20 cellular contexts compared by ENCODE assay signal in the genomic region with DNA sequence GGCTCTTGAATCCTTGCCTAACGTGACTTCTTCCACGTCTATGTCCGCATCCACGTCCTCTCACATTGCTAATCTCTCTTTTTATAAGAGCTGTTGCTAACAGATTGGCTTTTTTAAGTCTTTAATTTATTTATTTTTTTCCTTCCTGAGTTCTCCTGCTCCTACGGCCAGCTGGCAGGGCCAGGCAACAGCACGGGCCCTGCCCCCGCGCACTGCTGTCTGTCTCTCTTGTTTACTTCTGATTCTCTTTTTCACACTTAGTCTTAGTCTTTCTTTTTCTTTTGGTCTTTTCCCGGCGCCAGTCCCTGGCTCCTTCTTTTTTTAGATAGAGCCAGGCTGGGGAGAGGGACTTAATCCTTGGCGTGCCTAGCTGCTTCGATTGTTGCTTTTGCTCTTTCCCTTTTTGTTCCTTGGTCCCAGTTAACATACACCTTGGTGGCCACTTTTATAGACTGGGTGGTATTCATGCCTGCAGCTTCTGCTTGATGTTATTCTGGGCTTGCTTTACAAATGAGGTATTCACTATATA. TPM values are rescaled to one million over a fixed set of nuclear protein-coding genes. Genes with fewer than 3 reads are reported as not detected.
DNase-seq lines count a peak whose midpoint lies in the region; ATAC-seq and TF ChIP-seq lines count a peak whose summit lies in the region.
"Had no signal": no experiment of that assay in that cellular context is flagged by ENCODE, and none has a peak within 500 bp of the region (broad histone marks: within the 10 kb centered on the region; RNA-seq: fewer than 3 reads in every experiment).

No MANE protein-coding gene starts in this region.

- H3K9ac ChIP-seq in H9 (ENCODE audit: extremely low read depth, insufficient read length, low read length) = no peak overlapping the region
- peak overlapping the region; percentile 22 to 55 for H3K9ac ChIP-seq in stomach smooth muscle (ENCODE audit: low read length in 2 of 2)

- no peak for TF ChIP-seq EP300 in tibial nerve (IDR thresholded peaks at IDR 0.05)

- no peak overlapping the region for H2BK12ac ChIP-seq in H9 (ENCODE audit: insufficient read length, low read depth, low read length)

- H3K79me2 ChIP-seq in H9 (ENCODE audit: insufficient read depth, low read length) (no peaks in the 10 kb centered on the region), hepatocyte (no peaks in the 10 kb centered on the region)

- peaks cover 5 to 10% of the 10 kb centered on the region in 2 experiments for H3K4me1 Mint-ChIP-seq in H9
- H3K4me1 Mint-ChIP-seq in activated T-helper 17 cell treated with anti-CD3 and anti-CD28 coated beads, Interleukin-2, amount 50 U/mL, for 72 hours = peaks cover 21% of the 10 kb centered on the region
- H3K4me1 Mint-ChIP-seq in activated CD8-positive, alpha-beta memory T cell treated with anti-CD3 and anti-CD28 coated beads, Interleukin-2, amount 10 ng/mL, durations not matched to agents 7 days and 5 days = peaks cover 22% of the 10 kb centered on the region

- no peak overlapping the region for H2AK5ac ChIP-seq in H9 (ENCODE audit: insufficient read length, low read length)

- H2BK15ac ChIP-seq in H9 (ENCODE audit: low read depth, low read length) = no peak overlapping the region

- no peak overlapping the region for H3K4ac ChIP-seq in H9 (ENCODE audit: low read depth, low read length)

- peaks cover 25 to 40% (median 36%) of the 10 kb centered on the region in 3 experiments for H3K36me3 Mint-ChIP-seq in H9 (ENCODE audit: insufficient read depth in 1 of 3, low read depth in 3 of 3)
- no peaks in the 10 kb centered on the region for H3K36me3 Mint-ChIP-seq in activated T-helper 17 cell treated with anti-CD3 and anti-CD28 coated beads, Interleukin-2, amount 50 U/mL, for 72 hours (ENCODE audit: low read depth)
- peaks cover 4% of the 10 kb centered on the region for H3K36me3 Mint-ChIP-seq in activated CD8-positive, alpha-beta memory T cell treated with anti-CD3 and anti-CD28 coated beads, Interleukin-2, amount 10 ng/mL, durations not matched to agents 7 days and 5 days

- H4K91ac ChIP-seq in H9 (ENCODE audit: insufficient read length, low read depth, low read length) = no peak overlapping the region

- no peak overlapping the region for H3T11ph ChIP-seq in H9 (ENCODE audit: low read length)

- H3K9me2 ChIP-seq in hepatocyte (replicated peaks; ENCODE audit: insufficient read depth) = no peaks in the 10 kb centered on the region

- H3K79me1 ChIP-seq in H9 (ENCODE audit: insufficient read depth, low read depth, low read length, poor library complexity, severe bottlenecking) = no peaks in the 10 kb centered on the region

- no peak for DNase-seq in H9
- no peak for DNase-seq in hepatocyte (ENCODE audit: low spot score)
- DNase-seq in activated CD8-positive, alpha-beta memory T cell treated with anti-CD3 and anti-CD28 coated beads, Interleukin-2, amount 10 ng/mL, durations not matched to agents 7 days and 5 days = no peak
- no peak for DNase-seq in tibial nerve (ENCODE audit: low spot score in 2 of 2)
- DNase-seq: activated CD4-positive, alpha-beta T cell treated with anti-CD3 and anti-CD28 coated beads for 1 hour; activated naive CD4-positive, alpha-beta T cell treated with anti-CD3 and anti-CD28 coated beads, Interleukin-2, amount 50 U/mL, for 16 hours; activated T-cell treated with anti-CD3 and anti-CD28 coated beads, Interleukin-2, amount 50 U/mL, for 48 hours; aorta; Calu3; heart left ventricle; mucosa of descending colon; NCI-H1105 treated with DMSO at 0.1 percent for 48 hours; NCI-H2081 treated with DMSO at 0.1 percent for 48 hours; NCI-H510A treated with DMSO at 0.1 percent for 48 hours had no signal

- no CpG with 5 or more reads among the region's 12 CpGs for WGBS in H9 (ENCODE audit: extremely low coverage, insufficient read length, low lambda C conversion rate)
- 66% methylated on average over 12 of the region's 12 CpGs for WGBS in hepatocyte (ENCODE audit: low lambda C conversion rate, missing lambda C conversion rate)
- 55 to 76% methylated on average over 12 of the region's 12 CpGs for WGBS in tibial nerve, 2 donors

- H3K4me2 ChIP-seq in H9 (ENCODE audit: insufficient read depth, insufficient read length, low read length) (no peak overlapping the region), hepatocyte (peak overlapping the region; percentile 49)

- H3K23me2 ChIP-seq in H9 (ENCODE audit: insufficient read length, low read depth, low read length, poor library complexity, severe bottlenecking) = no peaks in the 10 kb centered on the region

- no peak for ATAC-seq in activated T-helper 17 cell treated with anti-CD3 and anti-CD28 coated beads, Interleukin-2, amount 50 U/mL, for 72 hours (replicated peaks)
- no peak for ATAC-seq in activated CD8-positive, alpha-beta memory T cell treated with anti-CD3 and anti-CD28 coated beads, Interleukin-2, amount 10 ng/mL, durations not matched to agents 7 days and 5 days
- no peak for ATAC-seq in GM18858 (IDR thresholded peaks at IDR 0.05; ENCODE audit: unreplicated experiment)
- ATAC-seq: heart left ventricle, HepG2, mucosa of descending colon had no signal

- CTCF ChIA-PET in activated CD8-positive, alpha-beta memory T cell treated with anti-CD3 and anti-CD28 coated beads, Interleukin-2, amount 10 ng/mL, durations not matched to agents 7 days and 5 days (lab: Charles Lee) = interaction anchor here (0.8 kb wide), 1 partner anchor 8 kb away, joined by 4 read pairs; no protein-coding TSS in a partner anchor

- no peaks in the 10 kb centered on the region for H3K36me3 ChIP-seq in hepatocyte (replicated peaks; ENCODE audit: insufficient read depth, low read depth)
- no peaks in the 10 kb centered on the region for H3K36me3 ChIP-seq in stomach smooth muscle (ENCODE audit: control insufficient read depth in 2 of 2, insufficient read depth in 2 of 2, low read length in 2 of 2)
- no peaks in the 10 kb centered on the region for H3K36me3 ChIP-seq in tibial nerve
- H3K36me3 ChIP-seq: heart left ventricle, neutrophil, suprapubic skin had no signal

- peak overlapping the region in 2 of 3 experiments; percentile 17 to 26; a peak in 3 of 7 replicates for H3K27ac Mint-ChIP-seq in H9
- H3K27ac Mint-ChIP-seq in activated T-helper 17 cell treated with anti-CD3 and anti-CD28 coated beads, Interleukin-2, amount 50 U/mL, for 72 hours = peak overlapping the region; percentile 50
- H3K27ac Mint-ChIP-seq in activated CD8-positive, alpha-beta memory T cell treated with anti-CD3 and anti-CD28 coated beads, Interleukin-2, amount 10 ng/mL, durations not matched to agents 7 days and 5 days = no peak overlapping the region

- no peak overlapping the region for H3K23ac ChIP-seq in H9 (ENCODE audit: insufficient read length, low read depth, low read length)

- no peak overlapping the region for H4K5ac ChIP-seq in H9 (ENCODE audit: insufficient read length, low read depth, low read length)

- H3K9me3 ChIP-seq in H9 (ENCODE audit: control insufficient read depth, low read depth, low read length) = peaks cover 19% of the 10 kb centered on the region
- no peaks in the 10 kb centered on the region for H3K9me3 ChIP-seq in hepatocyte (ENCODE audit: low read depth)
- no peaks in the 10 kb centered on the region for H3K9me3 ChIP-seq in stomach smooth muscle (ENCODE audit: control insufficient read depth in 2 of 2, low read length in 2 of 2)
- no peaks in the 10 kb centered on the region for H3K9me3 ChIP-seq in tibial nerve
- H3K9me3 ChIP-seq: mucosa of descending colon, neutrophil, suprapubic skin had no signal

- H4K20me1 ChIP-seq in H9 (ENCODE audit: control insufficient read depth, insufficient read depth, insufficient read length) (no peaks in the 10 kb centered on the region), hepatocyte (ENCODE audit: insufficient read depth, poor library complexity, severe bottlenecking) (no peaks in the 10 kb centered on the region)

- no peak overlapping the region for H2BK5ac ChIP-seq in H9 (ENCODE audit: insufficient read length, low read length)

- H2BK20ac ChIP-seq in H9 (ENCODE audit: low read depth, low read length, poor library complexity, severe bottlenecking) = no peak overlapping the region

- H3K27ac ChIP-seq in H9 (ENCODE audit: insufficient read length, low read depth, low read length) (no peak overlapping the region), hepatocyte (peak overlapping the region; percentile 12), stomach smooth muscle (ENCODE audit: low read length) (peak overlapping the region; percentile 31), tibial nerve (no peak overlapping the region)
- H3K27ac ChIP-seq: neutrophil, suprapubic skin had no signal

- H3K27me3 ChIP-seq in H9 (ENCODE audit: insufficient read depth, low read length) (no peaks in the 10 kb centered on the region), hepatocyte (no peaks in the 10 kb centered on the region), stomach smooth muscle (ENCODE audit: control insufficient read depth in 1 of 2, insufficient read depth in 2 of 2, low read length in 2 of 2) (no peaks in the 10 kb centered on the region), tibial nerve (no peaks in the 10 kb centered on the region)
- H3K27me3 ChIP-seq: heart left ventricle, neutrophil, suprapubic skin had no signal

- no peaks in the 10 kb centered on the region for H3K4me1 ChIP-seq in H9 (ENCODE audit: insufficient read depth, low read length)
- H3K4me1 ChIP-seq in hepatocyte (ENCODE audit: insufficient read depth) = peaks cover 5% of the 10 kb centered on the region
- peaks cover 7% of the 10 kb centered on the region for H3K4me1 ChIP-seq in stomach smooth muscle (ENCODE audit: control insufficient read depth, insufficient read depth, low read length)
- H3K4me1 ChIP-seq in tibial nerve = no peaks in the 10 kb centered on the region
- H3K4me1 ChIP-seq: heart left ventricle, suprapubic skin had no signal

- H3K4me3 ChIP-seq in hepatocyte = no peak overlapping the region
- H3K4me3 ChIP-seq in stomach smooth muscle (ENCODE audit: low read length in 2 of 2) = peak overlapping the region; percentile 55 to 60
- no peak overlapping the region for H3K4me3 ChIP-seq in tibial nerve
- H3K4me3 ChIP-seq: mucosa of descending colon, suprapubic skin had no signal

- H2AFZ ChIP-seq in H9 (ENCODE audit: low read length) (no peak overlapping the region), hepatocyte (peak overlapping the region; percentile 29)

- no peak overlapping the region for H4K8ac ChIP-seq in H9 (replicated peaks; ENCODE audit: insufficient read length, low read depth, low read length)

- no peak overlapping the region for H3K14ac ChIP-seq in H9 (ENCODE audit: insufficient read depth, low read length)

- no peak overlapping the region for H3K4me3 Mint-ChIP-seq in H9
- no peak overlapping the region for H3K4me3 Mint-ChIP-seq in activated T-helper 17 cell treated with anti-CD3 and anti-CD28 coated beads, Interleukin-2, amount 50 U/mL, for 72 hours
- no peak overlapping the region for H3K4me3 Mint-ChIP-seq in activated CD8-positive, alpha-beta memory T cell treated with anti-CD3 and anti-CD28 coated beads, Interleukin-2, amount 10 ng/mL, durations not matched to agents 7 days and 5 days

- TF ChIP-seq CTCF in H9 (conservative IDR thresholded peaks at IDR 0.05) (no peak), hepatocyte (IDR thresholded peaks at IDR 0.05; ENCODE audit: poor library complexity) (no peak), tibial nerve (IDR thresholded peaks at IDR 0.05) (no peak)

- H3K56ac ChIP-seq in H9 (ENCODE audit: insufficient read length, low read depth, low read length) = no peak overlapping the region

- H2BK120ac ChIP-seq in H9 (ENCODE audit: low read depth, low read length, poor library complexity, severe bottlenecking) = no peak overlapping the region

- no peaks in the 10 kb centered on the region for H3K27me3 Mint-ChIP-seq in H9 (ENCODE audit: low read depth)
- no peaks in the 10 kb centered on the region for H3K27me3 Mint-ChIP-seq in activated T-helper 17 cell treated with anti-CD3 and anti-CD28 coated beads, Interleukin-2, amount 50 U/mL, for 72 hours
- no peaks in the 10 kb centered on the region for H3K27me3 Mint-ChIP-seq in activated CD8-positive, alpha-beta memory T cell treated with anti-CD3 and anti-CD28 coated beads, Interleukin-2, amount 10 ng/mL, durations not matched to agents 7 days and 5 days

- H3K18ac ChIP-seq in H9 (ENCODE audit: insufficient read length, low read depth, low read length) = no peak overlapping the region

- H3K9me3 Mint-ChIP-seq in H9 = peaks cover 68 to 77% of the 10 kb centered on the region in 2 experiments
- H3K9me3 Mint-ChIP-seq in activated T-helper 17 cell treated with anti-CD3 and anti-CD28 coated beads, Interleukin-2, amount 50 U/mL, for 72 hours = no peaks in the 10 kb centered on the region
- no peaks in the 10 kb centered on the region for H3K9me3 Mint-ChIP-seq in activated CD8-positive, alpha-beta memory T cell treated with anti-CD3 and anti-CD28 coated beads, Interleukin-2, amount 10 ng/mL, durations not matched to agents 7 days and 5 days (ENCODE audit: low read depth)

- TF ChIP-seq POLR2A in tibial nerve (IDR thresholded peaks at IDR 0.05) = no peak

RNA-seq across cellular contexts. Expression of gene RBMX, which starts 53.2 kb away (rescaled TPM):
- total RNA-seq in H9 (2021) (409 and 414 TPM in 2 replicates), hepatocyte (253 and 262 TPM in 2 replicates), tibial nerve (100 to 1,000 TPM; 203 to 255 (median 211) TPM)
- 100 to 1,000 TPM; 214 to 247 TPM for total RNA-seq in activated T-helper 17 cell treated with anti-CD3 and anti-CD28 coated beads, Interleukin-2, amount 50 U/mL, for 72 hours
- polyA plus RNA-seq in hepatocyte = 116 and 133 TPM in 2 replicates
- 100 to 1,000 TPM; 247 to 301 TPM for total RNA-seq in activated CD8-positive, alpha-beta memory T cell treated with anti-CD3 and anti-CD28 coated beads, Interleukin-2, amount 10 ng/mL, durations not matched to agents 7 days and 5 days

Comparison
In these comparisons a context has a peak if more than half of its experiments do, and no peak if none do; other contexts are left out.
1. H3K27ac ChIP-seq: peak in hepatocyte (single experiment) and stomach smooth muscle (single experiment); none in H9 (single experiment) and tibial nerve (0 of 4).
2. H3K4me3 ChIP-seq: peak in stomach smooth muscle (2 of 2); none in hepatocyte (single experiment) and tibial nerve (0 of 4).